In the genomic region with DNA sequence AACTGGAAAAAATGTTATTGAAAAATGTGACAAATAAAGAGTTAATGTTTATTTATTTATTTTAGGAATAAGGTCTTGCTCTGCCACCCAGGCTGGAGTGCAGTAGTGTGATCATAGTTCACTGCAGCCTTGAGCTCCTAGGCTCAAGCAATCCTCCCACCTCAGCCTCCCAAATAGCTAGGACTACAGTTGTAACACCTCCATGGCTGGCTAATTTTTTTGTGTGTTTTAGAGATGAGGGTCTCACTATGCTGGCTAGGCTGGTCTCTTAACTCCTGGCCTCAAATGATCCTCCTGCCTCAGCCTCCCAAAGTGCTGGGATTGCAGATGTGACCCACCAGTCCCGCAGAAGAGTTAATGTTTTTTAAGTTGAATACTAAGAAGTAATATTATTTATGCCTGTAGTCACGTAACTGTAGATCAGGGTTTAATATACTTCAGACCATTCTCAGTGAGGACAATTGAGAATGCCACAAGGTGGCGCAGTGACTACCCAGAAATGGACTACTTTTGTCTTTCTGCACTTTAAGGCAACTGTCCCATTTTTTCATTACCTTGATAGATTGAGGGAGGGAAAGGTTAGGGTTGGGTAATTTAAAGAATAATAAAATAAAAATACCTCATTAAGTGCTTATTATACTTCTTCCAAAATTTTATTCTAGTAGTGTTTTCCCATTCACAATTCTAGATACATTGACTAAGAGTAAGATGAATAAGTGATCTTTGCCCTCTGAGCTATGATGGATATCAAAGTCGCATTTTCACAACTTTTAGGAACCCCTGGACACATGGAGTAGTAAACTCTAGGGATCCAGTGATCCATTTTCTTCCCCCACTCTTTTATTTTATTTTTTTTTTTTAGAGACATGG, we compare ENCODE assay signal across 9 cellular contexts. TPM values are rescaled to one million over a fixed set of nuclear protein-coding genes. Genes with fewer than 3 reads are reported as not detected.
DNase-seq lines count a peak whose midpoint lies in the region; ATAC-seq and TF ChIP-seq lines count a peak whose summit lies in the region.
"Had no signal": no experiment of that assay in that cellular context is flagged by ENCODE, and none has a peak within 500 bp of the region (broad histone marks: within the 10 kb centered on the region; RNA-seq: fewer than 3 reads in every experiment).

No MANE protein-coding gene starts in this region.

- CTCF ChIA-PET in Calu3 (lab: Charles Lee): interaction anchor here (0.5 to 0.7 kb wide), 5 partner anchors 74 to 667 kb away, joined by 3 to 6 read pairs (median 4); a partner anchor contains a TSS

- H3K4me1 ChIP-seq in prostate gland (replicated peaks) (no peaks in the 10 kb centered on the region), vagina (no peaks in the 10 kb centered on the region)

- no peaks in the 10 kb centered on the region for H3K36me3 ChIP-seq in prostate gland
- H3K36me3 ChIP-seq in vagina: no peaks in the 10 kb centered on the region

- TF ChIP-seq POLR2A in prostate gland (IDR thresholded peaks at IDR 0.05): no peak
- no peak for TF ChIP-seq POLR2A in vagina (IDR thresholded peaks at IDR 0.05)

- H3K36me3 Mint-ChIP-seq in Calu3 (ENCODE audit: insufficient read depth, unreplicated experiment): no peaks in the 10 kb centered on the region
- H3K36me3 Mint-ChIP-seq in activated T-helper 17 cell treated with anti-CD3 and anti-CD28 coated beads, Interleukin-2, amount 50 U/mL, for 72 hours (ENCODE audit: low read depth): no peaks in the 10 kb centered on the region

- H3K27me3 ChIP-seq in prostate gland (replicated peaks; ENCODE audit: insufficient read depth): no peaks in the 10 kb centered on the region
- H3K27me3 ChIP-seq in vagina: no peaks in the 10 kb centered on the region

- no peaks in the 10 kb centered on the region for H3K9me3 Mint-ChIP-seq in Calu3 (ENCODE audit: low read depth, unreplicated experiment)
- H3K9me3 Mint-ChIP-seq in activated T-helper 17 cell treated with anti-CD3 and anti-CD28 coated beads, Interleukin-2, amount 50 U/mL, for 72 hours: no peaks in the 10 kb centered on the region
- H3K9me3 Mint-ChIP-seq: activated B cell treated with CpG ODN at 0.5 μM for 24 hours had no signal

- no peak overlapping the region for H3K27ac Mint-ChIP-seq in Calu3 (ENCODE audit: unreplicated experiment)
- H3K27ac Mint-ChIP-seq in activated T-helper 17 cell treated with anti-CD3 and anti-CD28 coated beads, Interleukin-2, amount 50 U/mL, for 72 hours: peak overlapping the region; percentile 69
- H3K27ac Mint-ChIP-seq: activated B cell treated with CpG ODN at 0.5 μM for 24 hours had no signal

- intact Hi-C loops in Calu3 (cut with micrococcal nuclease; ENCODE audit: unreplicated experiment) (loop anchor here (1.0 to 10.0 kb wide), 4 partner anchors 58 to 659 kb away; a partner anchor contains a TSS), prostate gland (cut with DNase I) (loop anchor here (2.0 to 10.0 kb wide), 5 partner anchors 69 to 659 kb away; no protein-coding TSS in a partner anchor), vagina (cut with DNase I) (loop anchor here (5.0 kb wide), 1 partner anchor 1591 kb away; no protein-coding TSS in a partner anchor)

- peak; percentile 73 for DNase-seq in Calu3
- peak; percentile 57 for DNase-seq in Jurkat, Clone E6-1 (ENCODE audit: low read depth, low spot score)
- peak; percentile 69 for DNase-seq in RPMI7951 (ENCODE audit: low read depth)
- DNase-seq in germinal center (ENCODE audit: low spot score): peak; percentile 38
- peak; percentile 71 for DNase-seq in prostate gland (ENCODE audit: low spot score)
- DNase-seq in vagina (ENCODE audit: extremely low spot score in 2 of 2): no peak
- DNase-seq: activated B cell treated with CpG ODN at 0.5 μM for 24 hours had no signal

- H3K27me3 Mint-ChIP-seq in Calu3 (ENCODE audit: unreplicated experiment): no peaks in the 10 kb centered on the region
- H3K27me3 Mint-ChIP-seq in activated T-helper 17 cell treated with anti-CD3 and anti-CD28 coated beads, Interleukin-2, amount 50 U/mL, for 72 hours: peaks cover 11% of the 10 kb centered on the region

- H3K4me3 ChIP-seq in Jurkat, Clone E6-1 (ENCODE audit: low read length): no peak overlapping the region
- H3K4me3 ChIP-seq in prostate gland: no peak overlapping the region
- no peak overlapping the region for H3K4me3 ChIP-seq in vagina

- peak; percentile 67 for TF ChIP-seq CTCF in Calu3 (IDR thresholded peaks at IDR 0.05; ENCODE audit: unreplicated experiment)
- TF ChIP-seq CTCF in prostate gland (IDR thresholded peaks at IDR 0.05): peak; percentile 38 to 76 (median 70)
- TF ChIP-seq CTCF in vagina (IDR thresholded peaks at IDR 0.05): peak; percentile 60 to 67 (median 67)

- H3K4me3 Mint-ChIP-seq in Calu3 (ENCODE audit: low read depth, unreplicated experiment): no peak overlapping the region
- H3K4me3 Mint-ChIP-seq in activated T-helper 17 cell treated with anti-CD3 and anti-CD28 coated beads, Interleukin-2, amount 50 U/mL, for 72 hours: no peak overlapping the region
- H3K4me3 Mint-ChIP-seq: activated B cell treated with CpG ODN at 0.5 μM for 24 hours had no signal

- H3K4me1 Mint-ChIP-seq in Calu3 (ENCODE audit: low read depth, unreplicated experiment): peaks cover 12% of the 10 kb centered on the region
- H3K4me1 Mint-ChIP-seq in activated T-helper 17 cell treated with anti-CD3 and anti-CD28 coated beads, Interleukin-2, amount 50 U/mL, for 72 hours: no peaks in the 10 kb centered on the region
- H3K4me1 Mint-ChIP-seq: activated B cell treated with CpG ODN at 0.5 μM for 24 hours had no signal

- H3K27ac ChIP-seq in prostate gland: no peak overlapping the region
- H3K27ac ChIP-seq in vagina: no peak overlapping the region

- BruUV-seq in Calu3 (replicated peaks; lab: Mats Ljungman, UMichigan): no TSS peak

- H3K9me3 ChIP-seq in prostate gland (no peaks in the 10 kb centered on the region), vagina (no peaks in the 10 kb centered on the region)

- WGBS in prostate gland: 39% methylated on average over 4 of the region's 4 CpGs

- ATAC-seq in activated T-helper 17 cell treated with anti-CD3 and anti-CD28 coated beads, Interleukin-2, amount 50 U/mL, for 72 hours (replicated peaks): peak; percentile 65
- ATAC-seq in GM19397 (IDR thresholded peaks at IDR 0.05; ENCODE audit: unreplicated experiment): no peak

RNA-seq across cellular contexts. Expression of a gene that starts 6.0 kb away (rescaled TPM):
- total RNA-seq in Calu3 (2022): 25.8 and 58.8 TPM in 2 replicates
- polyA plus RNA-seq in Jurkat, Clone E6-1 (2012; ENCODE audit: insufficient read depth, insufficient read length): not detected
- total RNA-seq in RPMI7951 (2014; rRNA removed; shearing (Covaris generic)): not detected in 2 replicates
- not detected for total RNA-seq in activated T-helper 17 cell treated with anti-CD3 and anti-CD28 coated beads, Interleukin-2, amount 50 U/mL, for 72 hours
- 1 to 10 TPM; 1.3 to 1.5 TPM for total RNA-seq in prostate gland
- not detected for total RNA-seq in vagina
- total RNA-seq: activated B cell treated with CpG ODN at 0.5 μM for 24 hours had no signal

RNA-seq across cellular contexts. Expression of a gene that starts 41.4 kb away (rescaled TPM):
- total RNA-seq in Calu3 (2022): 193 and 225 TPM in 2 replicates
- polyA plus RNA-seq in Jurkat, Clone E6-1 (2012; ENCODE audit: insufficient read depth, insufficient read length): 0.74 TPM
- 287 and 363 TPM in 2 replicates for total RNA-seq in RPMI7951 (2014; rRNA removed; shearing (Covaris generic))
- 1 to 10 TPM in 1 of 2 donors, under 1 TPM in 1; 0.61 to 1.1 TPM for total RNA-seq in activated T-helper 17 cell treated with anti-CD3 and anti-CD28 coated beads, Interleukin-2, amount 50 U/mL, for 72 hours
- total RNA-seq in prostate gland: 100 to 1,000 TPM; 123 to 154 TPM
- 156 TPM for total RNA-seq in vagina
- total RNA-seq: activated B cell treated with CpG ODN at 0.5 μM for 24 hours had no signal

Comparison
In these comparisons a context has a peak if more than half of its experiments do, and no peak if none do; other contexts are left out.
1. DNase-seq: peak in Calu3 (single experiment), Jurkat, Clone E6-1 (single experiment), RPMI7951 (single experiment), germinal center (single experiment) and prostate gland (single experiment); none in vagina (0 of 2).
2. RNA of a gene that starts 6.0 kb away (total RNA-seq): 25.8 to 58.8 TPM in Calu3; 1.3 to 1.5 TPM in prostate gland, not detected in activated T-helper 17 cell treated with anti-CD3 and anti-CD28 coated beads, Interleukin-2, amount 50 U/mL, for 72 hours, not detected in RPMI7951 and not detected in vagina (single experiment); every median in the first group is over 10 times any median in the second.
3. RNA of a gene that starts 41.4 kb away (total RNA-seq): 287 to 363 TPM in RPMI7951, 193 to 225 TPM in Calu3, 156 TPM in vagina (single experiment) and 123 to 154 TPM in prostate gland; 0.61 to 1.1 TPM in activated T-helper 17 cell treated with anti-CD3 and anti-CD28 coated beads, Interleukin-2, amount 50 U/mL, for 72 hours; every median in the first group is over 10 times any median in the second.
4. Peak in every context shown above with its lines, with median percentiles within 50 percentile points of each other: CTCF ChIP-seq.